ENCODE assay signal across 8 cellular contexts in the genomic region with DNA sequence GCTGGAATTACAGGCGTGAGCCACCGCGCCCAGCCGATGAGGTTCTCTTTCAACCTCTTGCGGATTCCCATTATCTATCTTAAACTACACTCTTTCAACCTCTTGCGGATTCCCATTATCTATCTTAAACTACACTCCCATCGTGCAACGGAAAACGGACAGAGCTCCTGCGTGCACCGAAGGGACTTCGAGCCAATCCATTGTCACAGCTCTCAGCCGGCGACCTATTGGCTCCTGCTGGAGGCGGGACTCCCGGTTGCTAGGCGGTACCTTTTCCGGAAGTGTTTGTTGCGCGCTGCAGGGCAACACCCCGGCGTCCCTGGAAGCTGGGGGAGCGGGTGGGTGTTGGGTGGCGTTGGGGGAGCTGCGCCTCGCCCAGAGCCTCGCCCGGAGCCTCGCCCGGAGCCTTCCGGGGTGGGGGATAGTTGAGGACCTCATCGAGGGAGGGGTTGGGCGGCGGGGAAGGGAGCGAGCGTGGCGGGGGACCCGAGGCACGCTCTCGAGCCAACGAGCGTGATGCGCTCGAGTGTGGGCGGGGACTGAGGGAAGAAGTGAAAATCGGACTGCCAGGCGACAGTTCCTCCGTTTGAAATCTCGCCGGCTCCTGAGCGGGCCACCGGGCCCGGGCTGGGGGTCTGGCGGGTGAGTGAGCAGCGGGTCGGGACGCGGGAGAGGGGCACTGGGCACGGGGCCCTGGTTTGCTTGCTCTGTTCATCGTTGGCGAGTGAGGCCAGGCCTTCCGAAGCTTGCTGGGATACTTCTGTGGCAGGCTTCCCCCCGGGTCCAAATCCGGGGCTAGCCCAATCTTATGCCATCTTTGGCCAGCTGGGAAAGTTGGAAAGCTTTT. TPM values are rescaled to one million over a fixed set of nuclear protein-coding genes. Genes with fewer than 3 reads are reported as not detected.
DNase-seq lines count a peak whose midpoint lies in the region; ATAC-seq, FAIRE-seq and TF ChIP-seq lines count a peak whose summit lies in the region.

A gene (plus strand): TSS at position 288 of the 847 bp plus-strand sequence. CDS start 10,733 bp downstream, outside the sequence.

- H3K27ac ChIP-seq in ACC112 (ENCODE audit: low read depth, low read length): peak within 1 kb of the TSS; percentile 76
- peak within 1 kb of the TSS; percentile 84 for H3K27ac ChIP-seq in VCaP
- H3K27ac ChIP-seq in mammary epithelial cell (ENCODE audit: insufficient read depth, low read depth, low read length): peak within 1 kb of the TSS; percentile 88
- H3K27ac ChIP-seq in small intestine (ENCODE audit: low read depth in 1 of 2, low read length in 1 of 2): peak within 1 kb of the TSS; percentile 24 to 87

- intact Hi-C loops in mammary epithelial cell (cut with micrococcal nuclease): loop anchor here (1.0 kb wide), 1 partner anchor 95 kb away; a partner anchor contains a TSS

- in situ Hi-C loops in mammary epithelial cell (cut with MboI; ENCODE audit: low sequenced_read_pairs in 2 of 2): no loop called here

- H3K9me3 ChIP-seq in mammary epithelial cell (replicated peaks; ENCODE audit: insufficient read depth, low read length): no peaks in the 10 kb centered on the region
- H3K9me3 ChIP-seq in small intestine (ENCODE audit: control insufficient read depth, low read depth): no peaks in the 10 kb centered on the region

- CTCF ChIA-PET in mammary epithelial cell (lab: Charles Lee; ENCODE audit: low non-redundant PET): interaction anchor here (0.5 to 0.6 kb wide), 2 partner anchors 12 to 99 kb away, joined by 3 to 4 read pairs; no protein-coding TSS in a partner anchor

- H3K36me3 ChIP-seq in ACC112 (ENCODE audit: insufficient read depth, low read length) (no peaks in the 10 kb centered on the region), mammary epithelial cell (ENCODE audit: insufficient read depth, low read length) (no peaks in the 10 kb centered on the region), small intestine (ENCODE audit: control insufficient read depth in 2 of 2, insufficient read depth in 2 of 2, low read length in 2 of 2) (no peaks in the 10 kb centered on the region)

- BruUV-seq in mammary epithelial cell (replicated peaks; lab: Mats Ljungman, UMichigan): no TSS peak

- peaks cover 26% of the 10 kb centered on the region for H3K79me2 ChIP-seq in ACC112 (ENCODE audit: control insufficient read depth, insufficient read depth, low read length, unreplicated experiment)
- H3K79me2 ChIP-seq in mammary epithelial cell (ENCODE audit: insufficient read depth, low read length): peaks cover 26% of the 10 kb centered on the region

- H4K20me1 ChIP-seq in mammary epithelial cell (ENCODE audit: insufficient read depth, low read length): no peaks in the 10 kb centered on the region

- FAIRE-seq in small intestine (lab: Jason Lieb, UNC): no peak

- H3K4me3 ChIP-seq in ACC112 (ENCODE audit: low read depth, low read length) (peak within 1 kb of the TSS; percentile 91), mammary epithelial cell (replicated peaks in 1 of 3; ENCODE audit: insufficient read depth in 1 of 3, low read depth in 2 of 3, low read length in 3 of 3) (peak within 1 kb of the TSS; percentile 75 to 79 (median 77)), small intestine (ENCODE audit: low read depth in 1 of 2, low read length in 2 of 2) (peak within 1 kb of the TSS; percentile 59 to 75)

- peak within 1 kb of the TSS; percentile 83 for H3K9ac ChIP-seq in mammary epithelial cell (ENCODE audit: insufficient read depth, low read length)

- H3K27me3 ChIP-seq in ACC112 (ENCODE audit: insufficient read depth, low read length) (no peaks in the 10 kb centered on the region), mammary epithelial cell (ENCODE audit: insufficient read depth, low read length) (no peaks in the 10 kb centered on the region), small intestine (ENCODE audit: control insufficient read depth in 2 of 2, insufficient read depth in 2 of 2, low read length in 2 of 2) (no peaks in the 10 kb centered on the region)

- WGBS in mammary epithelial cell (ENCODE audit: low coverage, missing lambda C conversion rate): 2% methylated on average over 23 of the region's 64 CpGs
- 0 to 1% (median 0%) methylated on average over 49 to 64 of the region's 64 CpGs for WGBS in small intestine, 3 donors

- H3K4me1 ChIP-seq in ACC112 (ENCODE audit: control insufficient read depth, insufficient read depth, low read length, unreplicated experiment) (peaks cover 15% of the 10 kb centered on the region), mammary epithelial cell (ENCODE audit: insufficient read depth, low read length) (peaks cover 8% of the 10 kb centered on the region), small intestine (ENCODE audit: control insufficient read depth in 2 of 2, insufficient read depth in 1 of 2, low read depth in 1 of 2, low read length in 1 of 2) (no peaks in the 10 kb centered on the region)

- H2AFZ ChIP-seq in ACC112 (ENCODE audit: low read length, unreplicated experiment): peak within 1 kb of the TSS; percentile 90
- H2AFZ ChIP-seq in mammary epithelial cell (ENCODE audit: low read depth, low read length): peak within 1 kb of the TSS; percentile 92

- dilution Hi-C loops in mammary epithelial cell (cut with HindIII; ENCODE audit: low sequenced_read_pairs): no loop called here

- peak within 1 kb of the TSS; percentile 75 for H3K4me2 ChIP-seq in mammary epithelial cell (ENCODE audit: insufficient read depth, low read depth, low read length)

- DNase-seq in NCI-H2196 treated with DMSO at 0.1 percent for 48 hours (lab: John Stamatoyannopoulos, UW; ENCODE audit: unreplicated experiment) (peak; percentile 93), mammary epithelial cell (peak; percentile 96), iPS-NIHi11 (ENCODE audit: low spot score) (peak; percentile 99), small intestine (peak; percentile 97)

- no peak for TF ChIP-seq CTCF in VCaP (conservative IDR thresholded peaks at IDR 0.05)
- TF ChIP-seq CTCF in mammary epithelial cell (conservative IDR thresholded peaks at IDR 0.05 in 1 of 2, IDR thresholded peaks at IDR 0.05 in 1 of 2; ENCODE audit: extremely low read depth in 1 of 2, insufficient read depth in 1 of 2, low read depth in 1 of 2, low read length in 2 of 2): no peak

- ATAC-seq in GM18870 (IDR thresholded peaks at IDR 0.05; ENCODE audit: unreplicated experiment) (peak; percentile 90), HG03135 (IDR thresholded peaks at IDR 0.05; ENCODE audit: unreplicated experiment) (peak; percentile 97)

RNA-seq across cellular contexts. Expression of the gene that starts here (rescaled TPM):
- total RNA-seq in mammary epithelial cell: 10 to 100 TPM; 32.3 to 53.9 TPM
- polyA plus RNA-seq in mammary epithelial cell (19.2 TPM), small intestine (10 to 100 TPM in 1 of 3 donors, 1 to 10 TPM in 2; 2.9 to 12.2 (median 5.4) TPM)
- polyA minus RNA-seq in mammary epithelial cell: 51.7 TPM

Comparison
In these comparisons a context has a peak if more than half of its experiments do, and no peak if none do; other contexts are left out.
1. Peak in every context shown above with its lines: DNase-seq, ATAC-seq, H3K4me3 ChIP-seq and H3K27ac ChIP-seq.